Comparison of ENCODE assay signal across 10 cellular contexts in genomic region chr1:186183970-186184628, GRCh38.
DNase-seq lines count a peak whose midpoint lies in the region; ATAC-seq, FAIRE-seq and TF ChIP-seq lines count a peak whose summit lies in the region.
"Had no signal": no experiment of that assay in that cellular context is flagged by ENCODE, and none has a peak within 500 bp of the region (broad histone marks: within the 10 kb centered on the region; RNA-seq: fewer than 3 reads in every experiment).

No MANE protein-coding gene starts in this region.

- TF ChIP-seq CTCF in kidney (IDR thresholded peaks at IDR 0.05; ENCODE audit: borderline replicate concordance, extremely low read depth, insufficient read depth) (no peak), glutamatergic neuron (IDR thresholded peaks at IDR 0.05; ENCODE audit: partially characterized antibody, unreplicated experiment) (no peak)

- no peaks in the 10 kb centered on the region for H3K9me3 ChIP-seq in kidney (ENCODE audit: control insufficient read depth in 1 of 2, low read length in 2 of 2)

- H3K9ac ChIP-seq in kidney (ENCODE audit: low read length in 2 of 2) = no peak overlapping the region

- peak; percentile 44 for ATAC-seq in GM18499 (IDR thresholded peaks at IDR 0.05; ENCODE audit: insufficient read depth, unreplicated experiment)
- peak; percentile 57 for ATAC-seq in GM21737 (IDR thresholded peaks at IDR 0.05; ENCODE audit: unreplicated experiment)

- H3K27me3 Mint-ChIP-seq in glutamatergic neuron (ENCODE audit: unreplicated experiment) = no peaks in the 10 kb centered on the region
- H3K27me3 Mint-ChIP-seq: natural killer cell treated with Interleukin-12 subunit alpha and Interleukin-12 subunit beta and Interleukin-15 and Interleukin-18, amount 100 ng/mL, for 72 hours had no signal

- H3K4me3 Mint-ChIP-seq in glutamatergic neuron (ENCODE audit: unreplicated experiment) = no peak overlapping the region
- H3K4me3 Mint-ChIP-seq: natural killer cell treated with Interleukin-12 subunit alpha and Interleukin-12 subunit beta and Interleukin-15 and Interleukin-18, amount 100 ng/mL, for 72 hours had no signal

- H3K4me1 Mint-ChIP-seq in glutamatergic neuron (ENCODE audit: low read depth, unreplicated experiment) = peaks cover 13% of the 10 kb centered on the region

- H3K36me3 ChIP-seq in kidney (ENCODE audit: control insufficient read depth in 1 of 2, insufficient read depth in 2 of 2, low read length in 2 of 2) = no peaks in the 10 kb centered on the region

- no peak overlapping the region for H3K27ac Mint-ChIP-seq in glutamatergic neuron (ENCODE audit: unreplicated experiment)
- H3K27ac Mint-ChIP-seq: natural killer cell treated with Interleukin-12 subunit alpha and Interleukin-12 subunit beta and Interleukin-15 and Interleukin-18, amount 100 ng/mL, for 72 hours had no signal

- no peaks in the 10 kb centered on the region for H3K4me1 ChIP-seq in kidney (ENCODE audit: control insufficient read depth in 1 of 2, insufficient read depth in 1 of 2, low read depth in 1 of 2, low read length in 2 of 2)

- H3K9me3 Mint-ChIP-seq in glutamatergic neuron (ENCODE audit: unreplicated experiment) = peaks cover 2% of the 10 kb centered on the region
- H3K9me3 Mint-ChIP-seq: natural killer cell treated with Interleukin-12 subunit alpha and Interleukin-12 subunit beta and Interleukin-15 and Interleukin-18, amount 100 ng/mL, for 72 hours had no signal

- H3K27ac ChIP-seq in kidney (ENCODE audit: low read depth in 2 of 2, low read length in 2 of 2) = no peak overlapping the region

- FAIRE-seq in kidney (lab: Jason Lieb, UNC) = no peak
- FAIRE-seq: colon had no signal

- DNase-seq in HS-5 (ENCODE audit: low read depth) = peak; percentile 28
- no peak for DNase-seq in kidney
- DNase-seq in T1000 (lab: John Stamatoyannopoulos, UW) = no peak
- DNase-seq in NCI-H82 (lab: John Stamatoyannopoulos, UW) = no peak
- DNase-seq in NK-92 treated with Interleukin-12 subunit alpha and Interleukin-12 subunit beta, amount 100 ng/mL, for 24 hours (lab: John Stamatoyannopoulos, UW) = no peak
- DNase-seq in glutamatergic neuron = no peak

- intact Hi-C loops in kidney (cut with DNase I) = no loop called here

- peak overlapping the region; percentile 22 to 32 for H3K4me3 ChIP-seq in kidney (ENCODE audit: low read length in 2 of 2)

- H3K36me3 Mint-ChIP-seq in glutamatergic neuron (ENCODE audit: unreplicated experiment) = no peaks in the 10 kb centered on the region
- H3K36me3 Mint-ChIP-seq: natural killer cell treated with Interleukin-12 subunit alpha and Interleukin-12 subunit beta and Interleukin-15 and Interleukin-18, amount 100 ng/mL, for 72 hours had no signal
